7 cellular contexts compared by ENCODE assay signal in genomic region chr10:30445716-30446115, GRCh38. TPM values are rescaled to one million over a fixed set of nuclear protein-coding genes. Genes with fewer than 3 reads are reported as not detected.
DNase-seq lines count a peak whose midpoint lies in the region; ATAC-seq, FAIRE-seq and TF ChIP-seq lines count a peak whose summit lies in the region.

No MANE protein-coding gene starts in this region.

- H3K4me1 ChIP-seq in GM12878 (ENCODE audit: control insufficient read depth, insufficient read depth, low read length) (peaks cover 13% of the 10 kb centered on the region), suprapubic skin (peaks cover 64% of the 10 kb centered on the region), upper lobe of right lung (peaks cover 24% of the 10 kb centered on the region)

- no TSS peak for BruUV-seq in GM12878 (replicated peaks; lab: Mats Ljungman, UMichigan)

- H3K4me3 ChIP-seq in GM12878: no peak overlapping the region
- no peak overlapping the region for H3K4me3 ChIP-seq in suprapubic skin
- no peak overlapping the region for H3K4me3 ChIP-seq in upper lobe of right lung

- H3K27ac Mint-ChIP-seq in immature natural killer cell: peak overlapping the region; percentile 60 to 91 (median 83)

- RAD21 ChIA-PET in GM12878 (lab: Charles Lee; ENCODE audit: unreplicated experiment): interaction anchor here (0.7 to 1.2 kb wide), 3 partner anchors 8 to 86 kb away, joined by 3 read pairs; no protein-coding TSS in a partner anchor

- no peak overlapping the region for H2AFZ ChIP-seq in GM12878 (ENCODE audit: control insufficient read depth, low read depth, low read length)

- no peaks in the 10 kb centered on the region; the same call in none of the 2 replicates for H4K20me1 ChIP-seq in GM12878 (ENCODE audit: control insufficient read depth, insufficient read depth)

- TF ChIP-seq CTCF in GM12878 (IDR thresholded peaks at IDR 0.05 in 2 of 3, conservative IDR thresholded peaks at IDR 0.05 in 1 of 3; ENCODE audit: control insufficient read depth in 2 of 3, extremely low read depth in 1 of 3, insufficient read depth in 1 of 3, low read depth in 3 of 3, low read length in 3 of 3) (no peak), suprapubic skin (IDR thresholded peaks at IDR 0.05) (no peak), upper lobe of right lung (IDR thresholded peaks at IDR 0.05) (no peak)

- TF ChIP-seq RAD21 in GM12878 (IDR thresholded peaks at IDR 0.05; ENCODE audit: insufficient read depth, low read depth, low read length): no peak

- no peak overlapping the region; the same call in 1 of the 2 replicates for H3K4me2 ChIP-seq in GM12878 (ENCODE audit: control insufficient read depth, insufficient read depth)

- H3K9ac ChIP-seq in GM12878 (ENCODE audit: control insufficient read depth, insufficient read depth, low read length): no peak overlapping the region

- WGBS in GM12878 (ENCODE audit: insufficient coverage, insufficient replicate concordance, low lambda C conversion rate, missing lambda C conversion rate): 0% methylated on average over 2 of the region's 2 CpGs
- 48% methylated on average over 2 of the region's 2 CpGs for WGBS in suprapubic skin

- H3K27me3 Mint-ChIP-seq in immature natural killer cell (ENCODE audit: low read depth in 3 of 3): peaks cover 4 to 8% (median 4%) of the 10 kb centered on the region in 3 donors

- intact Hi-C loops in GM12878 (cut with micrococcal nuclease; ENCODE audit: unreplicated experiment) (loop anchor here (5.0 kb wide), 1 partner anchor 33 kb away; no protein-coding TSS in a partner anchor), upper lobe of right lung (cut with DNase I) (no loop called here)

- peaks cover 62 to 87% of the 10 kb centered on the region in 2 donors for H3K4me1 Mint-ChIP-seq in immature natural killer cell

- SMC1A ChIA-PET in GM12878 (lab: Charles Lee; ENCODE audit: uncharacterized antibody, unreplicated experiment): interaction anchor here (0.7 to 4.2 kb wide), 7 partner anchors 9 to 90 kb away, joined by 3 to 24 read pairs (median 9); no protein-coding TSS in a partner anchor

- FAIRE-seq in GM12891 (lab: Jason Lieb, UNC): no peak
- FAIRE-seq in GM12878 (lab: Jason Lieb, UNC): no peak

- TF ChIP-seq EP300 in GM12878 (IDR thresholded peaks at IDR 0.05; ENCODE audit: borderline replicate concordance in 1 of 2, control insufficient read depth in 1 of 2, low read depth in 2 of 2, low read length in 2 of 2): no peak
- TF ChIP-seq EP300 in suprapubic skin (IDR thresholded peaks at IDR 0.05): no peak

- H3K9me3 ChIP-seq in GM12878 (replicated peaks; ENCODE audit: control insufficient read depth, insufficient read depth, low read length): no peaks in the 10 kb centered on the region
- H3K9me3 ChIP-seq in suprapubic skin: no peaks in the 10 kb centered on the region
- no peaks in the 10 kb centered on the region for H3K9me3 ChIP-seq in upper lobe of right lung

- H3K27me3 ChIP-seq in GM12878 (replicated peaks in 1 of 2; ENCODE audit: control insufficient read depth in 2 of 2, insufficient read depth in 2 of 2, low read length in 1 of 2): no peaks in the 10 kb centered on the region
- no peaks in the 10 kb centered on the region for H3K27me3 ChIP-seq in suprapubic skin
- no peaks in the 10 kb centered on the region for H3K27me3 ChIP-seq in upper lobe of right lung

- H3K36me3 ChIP-seq in GM12878 (ENCODE audit: control insufficient read depth in 2 of 2, insufficient read depth in 2 of 2, low read length in 1 of 2) (peaks cover 8 to 28% of the 10 kb centered on the region in 2 experiments), suprapubic skin (peaks cover 46% of the 10 kb centered on the region), upper lobe of right lung (peaks cover 79% of the 10 kb centered on the region)

- CTCF ChIA-PET in GM12878 (lab: Yijun Ruan, JAX): interaction anchor here (0.6 to 1.5 kb wide), 5 partner anchors 8 to 91 kb away, joined by 3 to 4 read pairs (median 3); no protein-coding TSS in a partner anchor

- H3K36me3 Mint-ChIP-seq in immature natural killer cell: peaks cover 27 to 65% (median 42%) of the 10 kb centered on the region in 3 donors

- in situ Hi-C loops in GM12878 (cut with MboI): no loop called here

- H3K4me3 Mint-ChIP-seq in immature natural killer cell: peak overlapping the region in 3 of 5 donors; percentile 12 to 44 (median 38)

- H3K79me2 ChIP-seq in GM12878 (ENCODE audit: control insufficient read depth, insufficient read depth, low read length): peaks cover 57% of the 10 kb centered on the region

- TF ChIP-seq POLR2A in GM12891 (IDR thresholded peaks at IDR 0.05; ENCODE audit: low read depth, low read length) (0 out of 2 replicates have a peak, but pooled peaks have one; percentile 16), GM12878 (IDR thresholded peaks at IDR 0.05; ENCODE audit: low read depth, low read length) (no peak), suprapubic skin (IDR thresholded peaks at IDR 0.05) (no peak)

- POLR2A ChIA-PET in GM12878 (lab: Charles Lee): no interaction called here

- H3K9me3 Mint-ChIP-seq in immature natural killer cell: no peaks in the 10 kb centered on the region

- ATAC-seq in GM12878 (no peak; the same call in 2 of the 3 replicates), HG02588 (IDR thresholded peaks at IDR 0.05; ENCODE audit: unreplicated experiment) (no peak), HG03108 (IDR thresholded peaks at IDR 0.05; ENCODE audit: unreplicated experiment) (no peak), upper lobe of right lung (no peak)

- H3K27ac ChIP-seq in GM12878 (ENCODE audit: control insufficient read depth, insufficient read depth): 0 out of 2 replicates have a peak overlapping the region, but pooled peaks have one; percentile 28
- H3K27ac ChIP-seq in suprapubic skin: peak overlapping the region; percentile 49
- no peak overlapping the region for H3K27ac ChIP-seq in upper lobe of right lung

- DNase-seq in GM12891 (ENCODE audit: insufficient read length, low spot score): no peak
- no peak for DNase-seq in GM12878 (ENCODE audit: low read depth, low spot score)
- no peak for DNase-seq in immature natural killer cell
- DNase-seq in suprapubic skin (ENCODE audit: low spot score in 2 of 2): no peak
- no peak for DNase-seq in upper lobe of right lung

TF ChIP-seq in GM12891, 5 proteins besides CTCF, POLR2A, EP300 and RAD21:
- TF ChIP-seq PAX5 (IDR thresholded peaks at IDR 0.05; ENCODE audit: insufficient read depth, low read length, severe bottlenecking): no peak
- TF ChIP-seq POU2F2 (IDR thresholded peaks at IDR 0.05; ENCODE audit: low read depth, low read length): no peak
- TF ChIP-seq SPI1 (IDR thresholded peaks at IDR 0.05; ENCODE audit: low read depth, low read length): no peak
- TF ChIP-seq TAF1 (IDR thresholded peaks at IDR 0.05; ENCODE audit: low read depth, low read length): no peak
- TF ChIP-seq POLR2AphosphoS5 (IDR thresholded peaks at IDR 0.05; ENCODE audit: low read depth, low read length): no peak

TF ChIP-seq in GM12878, 131 proteins besides CTCF, POLR2A, EP300 and RAD21:
- TF ChIP-seq ELK1 (IDR thresholded peaks at IDR 0.05; ENCODE audit: low read depth, low read length) (no peak), JUNB (IDR thresholded peaks at IDR 0.05) (no peak), EED (IDR thresholded peaks at IDR 0.05; ENCODE audit: low read depth) (peak; percentile 38; the same call in 1 of the 2 replicates)

RNA-seq across cellular contexts. Expression of gene MAP3K8, which starts 11.7 kb away (rescaled TPM):
- polyA plus RNA-seq in GM12891 (2012; ENCODE audit: low read depth, missing spikeins): 77.3 TPM
- total RNA-seq in GM12878 (2013; cell fraction: nucleolus; rRNA removed): 126 and 129 TPM in 2 replicates
- total RNA-seq in GM12878 (2014; rRNA removed) (25.5 and 32.9 TPM in 2 replicates), GM12878 (2014; rRNA removed; fragmentation: Illumina TruSeq; extraction: Trizol) (30.2 and 31.5 TPM in 2 replicates), GM12878 (2021) (41.3 and 41.7 TPM in 2 replicates), suprapubic skin (10 to 100 TPM; 21.9 to 56.4 (median 54.2) TPM), upper lobe of right lung (33.7 TPM)
- polyA plus RNA-seq in GM12878 (2011; ENCODE audit: low read depth): 45.4 TPM
- polyA plus RNA-seq in GM12878 (2011; rRNA removed) (115 and 146 TPM in 2 replicates), GM12878 (2014; fragmentation: Illumina TruSeq; extraction: Trizol) (39.1 and 43.6 TPM in 2 replicates), GM12878 (2014; fragmentation: Nextera tagmentation; extraction: Ambion mirVana) (10 to 100 TPM; 45.5 to 47.9 TPM), GM12878 (2014; rRNA removed) (33.6 and 38.5 TPM in 2 replicates), GM12878 (2016; fragmentation: Nextera tagmentation; extraction: Ambion mirVana) (10 to 100 TPM; 36.2 to 45.6 TPM), immature natural killer cell (100 to 1,000 TPM in 2 of 3 donors, 10 to 100 TPM in 1; 62.9 to 154 (median 151) TPM)
- 41.1 and 48.5 TPM in 2 replicates for polyA plus RNA-seq in GM12878 (2011; cell fraction: cytosol; rRNA removed)
- polyA plus RNA-seq in GM12878 (2011; cell fraction: nucleus; rRNA removed): 65.2 and 95.6 TPM in 2 replicates
- polyA plus RNA-seq in GM12878 (2012): 53.5 and 61.5 TPM in 2 replicates
- polyA minus RNA-seq in GM12878 (2011; rRNA and poly(A)+ RNA removed): 64.8 and 78.0 TPM in 2 replicates
- 19.9 and 20.1 TPM in 2 replicates for polyA minus RNA-seq in GM12878 (2011; cell fraction: cytosol; rRNA and poly(A)+ RNA removed)
- 41.0 and 41.7 TPM in 2 replicates for polyA minus RNA-seq in GM12878 (2011; cell fraction: nucleus; rRNA and poly(A)+ RNA removed)
